Comparison of ENCODE assay signal across 35 cellular contexts in genomic region chr7:157035302-157035701, GRCh38. TPM values are rescaled to one million over a fixed set of nuclear protein-coding genes. Genes with fewer than 3 reads are reported as not detected.
"Had no signal": no experiment of that assay in that cellular context is flagged by ENCODE, and none has a peak within 500 bp of the region (broad histone marks: within the 10 kb centered on the region; RNA-seq: fewer than 3 reads in every experiment).

No MANE protein-coding gene starts in this region.

- DNase-seq: activated CD4-positive, alpha-beta memory T cell treated with anti-CD3 and anti-CD28 coated beads, Interleukin-2, amount 10 ng/mL, durations not matched to agents 7 days and 5 days; activated CD4-positive, alpha-beta T cell treated with anti-CD3 and anti-CD28 coated beads for 1 hour; activated CD4-positive, alpha-beta T cell treated with anti-CD3 and anti-CD28 coated beads for 4 hours; activated CD4-positive, alpha-beta T cell treated with anti-CD3 and anti-CD28 coated beads, Interleukin-2, amount 10 ng/mL, durations not matched to agents 7 days and 5 days; activated CD4-positive, alpha-beta T cell treated with anti-CD3 and anti-CD28 coated beads, Interleukin-2, amount 50 U/mL, for 4 hours; activated effector memory CD4-positive, alpha-beta T cell treated with anti-CD3 and anti-CD28 coated beads, Interleukin-2, amount 50 U/mL, for 16 hours; activated naive CD4-positive, alpha-beta T cell treated with anti-CD3 and anti-CD28 coated beads for 36 hours; activated naive CD8-positive, alpha-beta T cell treated with anti-CD3 and anti-CD28 coated beads for 36 hours; activated naive CD8-positive, alpha-beta T cell treated with anti-CD3 and anti-CD28 coated beads, Interleukin-2, amount 50 U/mL, for 24 hours; activated T-cell treated with anti-CD3 and anti-CD28 coated beads, Interleukin-2, amount 50 U/mL, for 1 hour; activated T-cell treated with anti-CD3 and anti-CD28 coated beads, Interleukin-2, amount 50 U/mL, for 48 hours; adrenal gland; amygdala; aorta; body of pancreas; caudate nucleus; cortex of kidney; dermis blood vessel endothelial cell; effector CD4-positive, alpha-beta T cell; effector memory CD8-positive, alpha-beta T cell; esophagus squamous epithelium; foreskin melanocyte; heart right ventricle had no signal

- H2AFZ ChIP-seq: hepatocyte had no signal

- H3K79me2 ChIP-seq: hepatocyte had no signal

- H3K9me3 ChIP-seq: adrenal gland, body of pancreas, esophagus squamous epithelium had no signal

- H3K27ac Mint-ChIP-seq: activated CD4-positive, alpha-beta memory T cell treated with anti-CD3 and anti-CD28 coated beads, Interleukin-2, amount 10 ng/mL, durations not matched to agents 7 days and 5 days; activated CD4-positive, alpha-beta T cell treated with anti-CD3 and anti-CD28 coated beads, Interleukin-2, amount 10 ng/mL, durations not matched to agents 7 days and 5 days; activated naive CD4-positive, alpha-beta T cell treated with anti-CD3 and anti-CD28 coated beads for 36 hours; activated naive CD4-positive, alpha-beta T cell treated with anti-CD3 and anti-CD28 coated beads, Interleukin-2, amount 50 U/mL, for 24 hours; activated naive CD8-positive, alpha-beta T cell treated with anti-CD3 and anti-CD28 coated beads for 36 hours; activated naive CD8-positive, alpha-beta T cell treated with anti-CD3 and anti-CD28 coated beads, Interleukin-2, amount 50 U/mL, for 24 hours; activated T-helper 1 cell treated with anti-CD3 and anti-CD28 coated beads, Interleukin-12 subunit alpha, Interleukin-12 subunit beta, Interleukin-2, Interleukin-4 antibody, amounts not matched to agents 30 ng/mL and 10 ng/mL and 1 ng/mL, durations not matched to agents 14 hours and 24 hours and 36 hours; activated T-helper 2 cell treated with anti-CD3 and anti-CD28 coated beads, Interferon-gamma antibody, Interleukin-2, Interleukin-4, amounts not matched to agents 10 μg/mL and 5 μg/mL and 100 μg/mL, durations not matched to agents 14 hours and 24 hours and 36 hours; effector memory CD8-positive, alpha-beta T cell; WTC11 had no signal

- H3K4me3 ChIP-seq: adrenal gland, body of pancreas, esophagus squamous epithelium, gastroesophageal sphincter, heart right ventricle, hepatocyte had no signal

- H3K9me3 Mint-ChIP-seq: activated CD4-positive, alpha-beta memory T cell treated with anti-CD3 and anti-CD28 coated beads, Interleukin-2, amount 10 ng/mL, durations not matched to agents 7 days and 5 days; activated naive CD4-positive, alpha-beta T cell treated with anti-CD3 and anti-CD28 coated beads for 36 hours; activated naive CD4-positive, alpha-beta T cell treated with anti-CD3 and anti-CD28 coated beads, Interleukin-2, amount 50 U/mL, for 24 hours; activated naive CD8-positive, alpha-beta T cell treated with anti-CD3 and anti-CD28 coated beads, Interleukin-2, amount 50 U/mL, for 24 hours had no signal

- H3K4me3 Mint-ChIP-seq: activated CD4-positive, alpha-beta memory T cell treated with anti-CD3 and anti-CD28 coated beads, Interleukin-2, amount 10 ng/mL, durations not matched to agents 7 days and 5 days; activated CD4-positive, alpha-beta T cell treated with anti-CD3 and anti-CD28 coated beads, Interleukin-2, amount 10 ng/mL, durations not matched to agents 7 days and 5 days; activated naive CD4-positive, alpha-beta T cell treated with anti-CD3 and anti-CD28 coated beads for 36 hours; activated naive CD4-positive, alpha-beta T cell treated with anti-CD3 and anti-CD28 coated beads, Interleukin-2, amount 50 U/mL, for 24 hours; activated naive CD8-positive, alpha-beta T cell treated with anti-CD3 and anti-CD28 coated beads for 36 hours; activated naive CD8-positive, alpha-beta T cell treated with anti-CD3 and anti-CD28 coated beads, Interleukin-2, amount 50 U/mL, for 24 hours; activated T-helper 1 cell treated with anti-CD3 and anti-CD28 coated beads, Interleukin-12 subunit alpha, Interleukin-12 subunit beta, Interleukin-2, Interleukin-4 antibody, amounts not matched to agents 30 ng/mL and 10 ng/mL and 1 ng/mL, durations not matched to agents 14 hours and 24 hours and 36 hours; effector memory CD8-positive, alpha-beta T cell; WTC11 had no signal

- H3K36me3 Mint-ChIP-seq: activated naive CD4-positive, alpha-beta T cell treated with anti-CD3 and anti-CD28 coated beads, Interleukin-2, amount 50 U/mL, for 24 hours; activated naive CD8-positive, alpha-beta T cell treated with anti-CD3 and anti-CD28 coated beads for 36 hours; WTC11 had no signal

- H3K4me1 Mint-ChIP-seq: activated CD4-positive, alpha-beta memory T cell treated with anti-CD3 and anti-CD28 coated beads, Interleukin-2, amount 10 ng/mL, durations not matched to agents 7 days and 5 days; activated naive CD4-positive, alpha-beta T cell treated with anti-CD3 and anti-CD28 coated beads, Interleukin-2, amount 50 U/mL, for 24 hours; activated naive CD8-positive, alpha-beta T cell treated with anti-CD3 and anti-CD28 coated beads for 36 hours; activated naive CD8-positive, alpha-beta T cell treated with anti-CD3 and anti-CD28 coated beads, Interleukin-2, amount 50 U/mL, for 24 hours; WTC11 had no signal

- H3K4me2 ChIP-seq: hepatocyte had no signal

- H3K27ac ChIP-seq: adrenal gland, body of pancreas, epithelial cell of prostate, esophagus squamous epithelium, gastroesophageal sphincter, heart right ventricle, hepatocyte had no signal

- H3K4me1 ChIP-seq: adrenal gland, body of pancreas, esophagus squamous epithelium, gastroesophageal sphincter, heart right ventricle had no signal

- H3K36me3 ChIP-seq: adrenal gland, esophagus squamous epithelium, gastroesophageal sphincter, heart right ventricle had no signal

- ATAC-seq: activated naive CD8-positive, alpha-beta T cell treated with anti-CD3 and anti-CD28 coated beads, Interleukin-2, amount 50 U/mL, for 24 hours; body of pancreas; effector memory CD8-positive, alpha-beta T cell; gastroesophageal sphincter; heart right ventricle; WTC11 had no signal

- H3K27me3 ChIP-seq: body of pancreas had no signal

RNA-seq across cellular contexts. Expression of gene MNX1, which starts 24.8 kb away (rescaled TPM):
- total RNA-seq: activated CD4-positive, alpha-beta T cell treated with anti-CD3 and anti-CD28 coated beads, Interleukin-2, amount 10 ng/mL, durations not matched to agents 7 days and 5 days; activated naive CD8-positive, alpha-beta T cell treated with anti-CD3 and anti-CD28 coated beads for 36 hours; activated T-helper 1 cell treated with anti-CD3 and anti-CD28 coated beads, Interleukin-12 subunit alpha, Interleukin-12 subunit beta, Interleukin-2, Interleukin-4 antibody, amounts not matched to agents 30 ng/mL and 10 ng/mL and 1 ng/mL, durations not matched to agents 14 hours and 24 hours and 36 hours; aorta; chondrocyte; dermis blood vessel endothelial cell; endothelial cell of umbilical vein; fibroblast of lung; fibroblast of villous mesenchyme; gastroesophageal sphincter; glomerular endothelial cell; heart right ventricle had no signal
- polyA plus RNA-seq: adrenal gland, endothelial cell of umbilical vein, fibroblast of lung, heart right ventricle had no signal
